ENCODE assay signal across 20 cellular contexts in genomic region chr9:110135858-110136257, GRCh38.
"Had no signal": no experiment of that assay in that cellular context is flagged by ENCODE, and none has a peak within 500 bp of the region (broad histone marks: within the 10 kb centered on the region; RNA-seq: fewer than 3 reads in every experiment).

No MANE protein-coding gene starts in this region.

- DNase-seq: activated CD4-positive, alpha-beta T cell treated with anti-CD3 and anti-CD28 coated beads for 1 hour; activated naive CD4-positive, alpha-beta T cell; activated naive CD8-positive, alpha-beta T cell treated with anti-CD3 and anti-CD28 coated beads for 36 hours; amniotic stem cell; caudate nucleus; colonic mucosa; gastrocnemius medialis; heart left ventricle; immature natural killer cell; kidney glomerular epithelial cell; left ventricle myocardium superior; natural killer cell; posterior cingulate gyrus; sigmoid colon; stimulated activated naive CD4-positive, alpha-beta T cell; SW 1271; T-helper 2 cell; thyroid gland; WERI-Rb-1 had no signal

- H3K36me3 Mint-ChIP-seq: activated naive CD8-positive, alpha-beta T cell treated with anti-CD3 and anti-CD28 coated beads for 36 hours; immature natural killer cell; natural killer cell had no signal

- H3K4me1 ChIP-seq: colonic mucosa had no signal

- H3K4me3 Mint-ChIP-seq: activated naive CD8-positive, alpha-beta T cell treated with anti-CD3 and anti-CD28 coated beads for 36 hours; brain; immature natural killer cell; natural killer cell had no signal

- H3K9me3 Mint-ChIP-seq: activated naive CD8-positive, alpha-beta T cell treated with anti-CD3 and anti-CD28 coated beads for 36 hours; brain; immature natural killer cell; natural killer cell had no signal

- H3K4me1 Mint-ChIP-seq: immature natural killer cell, natural killer cell had no signal

- H3K27ac Mint-ChIP-seq: activated naive CD8-positive, alpha-beta T cell treated with anti-CD3 and anti-CD28 coated beads for 36 hours; brain; immature natural killer cell; natural killer cell had no signal

- H3K9me3 ChIP-seq: colonic mucosa, gastrocnemius medialis, heart left ventricle, sigmoid colon, thyroid gland had no signal

- H3K27me3 ChIP-seq: colonic mucosa, gastrocnemius medialis, heart left ventricle, sigmoid colon, thyroid gland had no signal

- H3K27ac ChIP-seq: colonic mucosa, gastrocnemius medialis, thyroid gland, WERI-Rb-1 had no signal

- H3K4me3 ChIP-seq: colonic mucosa, gastrocnemius medialis, heart left ventricle, sigmoid colon, thyroid gland had no signal

- ATAC-seq: gastrocnemius medialis, heart left ventricle, natural killer cell had no signal

- H3K27me3 Mint-ChIP-seq: activated naive CD8-positive, alpha-beta T cell treated with anti-CD3 and anti-CD28 coated beads for 36 hours; brain had no signal

- H3K36me3 ChIP-seq: colonic mucosa had no signal
